ENCODE assay signal across 23 cellular contexts in the genomic region with DNA sequence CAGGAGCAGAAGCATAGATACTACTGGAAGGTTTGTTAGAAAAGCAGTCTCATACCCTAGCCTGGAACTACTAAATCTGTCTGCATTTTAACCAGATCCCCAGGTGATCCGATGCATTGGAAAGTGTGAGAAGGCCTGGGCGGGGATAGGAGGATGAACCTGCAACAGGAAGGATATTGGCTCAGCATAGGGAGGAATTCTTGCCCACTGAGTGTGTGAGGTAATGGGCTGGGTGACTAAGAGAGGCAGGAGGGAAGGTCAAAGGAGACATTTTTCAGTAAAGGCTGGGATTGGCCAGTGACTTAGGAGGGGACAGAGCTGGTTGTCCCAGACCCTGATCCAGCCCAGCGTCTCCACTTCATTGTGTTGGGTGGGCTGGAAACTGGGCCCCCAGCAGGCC.
DNase-seq lines count a peak whose midpoint lies in the region; ATAC-seq and TF ChIP-seq lines count a peak whose summit lies in the region.
"Had no signal": no experiment of that assay in that cellular context is flagged by ENCODE, and none has a peak within 500 bp of the region (broad histone marks: within the 10 kb centered on the region; RNA-seq: fewer than 3 reads in every experiment).

No MANE protein-coding gene starts in this region.

- H2BK5ac ChIP-seq in H9 (ENCODE audit: insufficient read length, low read length) = no peak overlapping the region

- no peak overlapping the region for H3K4me3 Mint-ChIP-seq in H9
- no peak overlapping the region for H3K4me3 Mint-ChIP-seq in stimulated activated memory B cell treated with anti-CD40 and anti-IgM and Interleukin-4, amounts not matched to agents 10 μg/mL and 1 μg/mL and 100 μg/mL, for 72 hours
- H3K4me3 Mint-ChIP-seq: CD4-positive, CD25-positive, alpha-beta regulatory T cell; central memory CD8-positive, alpha-beta T cell; stimulated activated naive B cell treated with anti-CD40 and anti-IgM and Interleukin-4, amounts not matched to agents 10 μg/mL and 1 μg/mL and 100 μg/mL, for 72 hours had no signal

- no peak overlapping the region for H3K4ac ChIP-seq in H9 (ENCODE audit: low read depth, low read length)

- no peaks in the 10 kb centered on the region for H3K36me3 ChIP-seq in effector memory CD4-positive, alpha-beta T cell (ENCODE audit: control insufficient read depth, insufficient read depth, low read length)
- H3K36me3 ChIP-seq: adrenal gland, left ventricle myocardium inferior, SJSA1 had no signal

- DNase-seq in 8988T (peak; percentile 29), H9 (no peak), SW480 (ENCODE audit: low spot score) (peak; percentile 14), glomerular visceral epithelial cell (ENCODE audit: extremely low spot score) (peak; percentile 27), NCI-H2196 (lab: John Stamatoyannopoulos, UW; ENCODE audit: unreplicated experiment) (no peak)
- DNase-seq in effector memory CD4-positive, alpha-beta T cell = no peak
- DNase-seq: activated CD4-positive, alpha-beta T cell treated with anti-CD3 and anti-CD28 coated beads for 4 hours; adrenal gland; CD4-positive, CD25-positive, alpha-beta regulatory T cell; effector CD8-positive, alpha-beta T cell; foreskin melanocyte; left ventricle myocardium inferior; NCI-H2029 treated with DMSO at 0.1 percent for 48 hours; NCI-H524; occipital lobe; right cardiac atrium; stimulated activated CD4-positive, alpha-beta T cell treated with anti-CD3 and anti-CD28 coated beads, Interleukin-15, amount 100 ng/mL, for 24 hours; stimulated activated naive B cell treated with anti-CD40 and anti-IgM and Interleukin-4, amounts not matched to agents 10 μg/mL and 1 μg/mL and 100 μg/mL, for 72 hours; T1000 had no signal

- H2BK120ac ChIP-seq in H9 (ENCODE audit: low read depth, low read length, poor library complexity, severe bottlenecking) = no peak overlapping the region

- H3K4me3 ChIP-seq in effector memory CD4-positive, alpha-beta T cell (ENCODE audit: insufficient read depth, low read depth, low read length, poor library complexity, severe bottlenecking) = no peak overlapping the region
- H3K4me3 ChIP-seq: adrenal gland, left ventricle myocardium inferior, SJSA1 had no signal

- H3K4me1 ChIP-seq in H9 (ENCODE audit: insufficient read depth, low read length) = 0 out of 2 replicates have a peak, but pooled peaks cover 1% of the 10 kb centered on the region
- H3K4me1 ChIP-seq in effector memory CD4-positive, alpha-beta T cell (ENCODE audit: control insufficient read depth, insufficient read depth, low read length, poor library complexity, severe bottlenecking) = no peaks in the 10 kb centered on the region
- H3K4me1 ChIP-seq: adrenal gland, left ventricle myocardium inferior had no signal

- H3T11ph ChIP-seq in H9 (ENCODE audit: low read length) = no peak overlapping the region

- H3K9me3 ChIP-seq in H9 (ENCODE audit: control insufficient read depth, low read depth, low read length) = no peaks in the 10 kb centered on the region
- H3K9me3 ChIP-seq in effector memory CD4-positive, alpha-beta T cell (ENCODE audit: control insufficient read depth, low read length) = no peaks in the 10 kb centered on the region
- H3K9me3 ChIP-seq: adrenal gland, left ventricle myocardium inferior, SJSA1 had no signal

- no peaks in the 10 kb centered on the region for H3K79me2 ChIP-seq in H9 (ENCODE audit: insufficient read depth, low read length)

- no peak overlapping the region for H4K5ac ChIP-seq in H9 (ENCODE audit: insufficient read length, low read depth, low read length)

- no peak overlapping the region for H2BK20ac ChIP-seq in H9 (ENCODE audit: low read depth, low read length, poor library complexity, severe bottlenecking)

- peaks cover 7% of the 10 kb centered on the region for H3K27me3 Mint-ChIP-seq in H9 (ENCODE audit: low read depth)
- no peaks in the 10 kb centered on the region for H3K27me3 Mint-ChIP-seq in stimulated activated memory B cell treated with anti-CD40 and anti-IgM and Interleukin-4, amounts not matched to agents 10 μg/mL and 1 μg/mL and 100 μg/mL, for 72 hours
- H3K27me3 Mint-ChIP-seq: CD4-positive, CD25-positive, alpha-beta regulatory T cell; stimulated activated naive B cell treated with anti-CD40 and anti-IgM and Interleukin-4, amounts not matched to agents 10 μg/mL and 1 μg/mL and 100 μg/mL, for 72 hours had no signal

- no peak overlapping the region for H3K4me2 ChIP-seq in H9 (ENCODE audit: insufficient read depth, insufficient read length, low read length)

- H2BK12ac ChIP-seq in H9 (ENCODE audit: insufficient read length, low read depth, low read length) = no peak overlapping the region

- no peaks in the 10 kb centered on the region; a peak in 1 of 4 replicates for H3K4me1 Mint-ChIP-seq in H9
- no peaks in the 10 kb centered on the region for H3K4me1 Mint-ChIP-seq in stimulated activated memory B cell treated with anti-CD40 and anti-IgM and Interleukin-4, amounts not matched to agents 10 μg/mL and 1 μg/mL and 100 μg/mL, for 72 hours
- H3K4me1 Mint-ChIP-seq: CD4-positive, CD25-positive, alpha-beta regulatory T cell; central memory CD8-positive, alpha-beta T cell; stimulated activated naive B cell treated with anti-CD40 and anti-IgM and Interleukin-4, amounts not matched to agents 10 μg/mL and 1 μg/mL and 100 μg/mL, for 72 hours had no signal

- ATAC-seq in stimulated activated memory B cell treated with anti-CD40 and anti-IgM and Interleukin-4, amounts not matched to agents 10 μg/mL and 1 μg/mL and 100 μg/mL, for 72 hours = no peak
- ATAC-seq in HG02763 (IDR thresholded peaks at IDR 0.05; ENCODE audit: unreplicated experiment) = no peak
- ATAC-seq: right cardiac atrium; stimulated activated naive B cell treated with anti-CD40 and anti-IgM and Interleukin-4, amounts not matched to agents 10 μg/mL and 1 μg/mL and 100 μg/mL, for 72 hours had no signal

- no peaks in the 10 kb centered on the region for H3K9me3 Mint-ChIP-seq in H9
- H3K9me3 Mint-ChIP-seq in stimulated activated memory B cell treated with anti-CD40 and anti-IgM and Interleukin-4, amounts not matched to agents 10 μg/mL and 1 μg/mL and 100 μg/mL, for 72 hours = no peaks in the 10 kb centered on the region
- H3K9me3 Mint-ChIP-seq: CD4-positive, CD25-positive, alpha-beta regulatory T cell; central memory CD8-positive, alpha-beta T cell; stimulated activated naive B cell treated with anti-CD40 and anti-IgM and Interleukin-4, amounts not matched to agents 10 μg/mL and 1 μg/mL and 100 μg/mL, for 72 hours had no signal

- H4K20me1 ChIP-seq in H9 (ENCODE audit: control insufficient read depth, insufficient read depth, insufficient read length) = no peaks in the 10 kb centered on the region

- no peak overlapping the region for H4K8ac ChIP-seq in H9 (replicated peaks; ENCODE audit: insufficient read length, low read depth, low read length)

- H3K27me3 ChIP-seq in H9 (ENCODE audit: insufficient read depth, low read length) = no peaks in the 10 kb centered on the region
- peaks cover 2% of the 10 kb centered on the region for H3K27me3 ChIP-seq in effector memory CD4-positive, alpha-beta T cell (replicated peaks; ENCODE audit: control insufficient read depth, insufficient read depth, low read length, poor library complexity, severe bottlenecking)
- H3K27me3 ChIP-seq: adrenal gland, SJSA1 had no signal

- WGBS in H9 (ENCODE audit: extremely low coverage, insufficient read length, low lambda C conversion rate) = no CpG with 5 or more reads among the region's 3 CpGs

- H3K9ac ChIP-seq in H9 (ENCODE audit: extremely low read depth, insufficient read length, low read length) = no peak overlapping the region

- no peak overlapping the region for H2BK15ac ChIP-seq in H9 (ENCODE audit: low read depth, low read length)

- H3K23ac ChIP-seq in H9 (ENCODE audit: insufficient read length, low read depth, low read length) = no peak overlapping the region

- TF ChIP-seq CTCF in H9 (conservative IDR thresholded peaks at IDR 0.05) = no peak

- H3K56ac ChIP-seq in H9 (ENCODE audit: insufficient read length, low read depth, low read length) = no peak overlapping the region

- no peak overlapping the region for H3K27ac ChIP-seq in H9 (ENCODE audit: insufficient read length, low read depth, low read length)
- H3K27ac ChIP-seq in effector memory CD4-positive, alpha-beta T cell (ENCODE audit: insufficient read depth, low read length, poor library complexity, severe bottlenecking) = no peak overlapping the region
- H3K27ac ChIP-seq: adrenal gland, left ventricle myocardium inferior, SJSA1 had no signal

- H3K79me1 ChIP-seq in H9 (ENCODE audit: insufficient read depth, low read depth, low read length, poor library complexity, severe bottlenecking) = no peaks in the 10 kb centered on the region

- no peak overlapping the region for H4K91ac ChIP-seq in H9 (ENCODE audit: insufficient read length, low read depth, low read length)

- H3K18ac ChIP-seq in H9 (ENCODE audit: insufficient read length, low read depth, low read length) = no peak overlapping the region

- no peaks in the 10 kb centered on the region for H3K23me2 ChIP-seq in H9 (ENCODE audit: insufficient read length, low read depth, low read length, poor library complexity, severe bottlenecking)

- no peak overlapping the region for H2AFZ ChIP-seq in H9 (ENCODE audit: low read length)

- H3K27ac Mint-ChIP-seq in H9 = peak overlapping the region in 2 of 3 experiments; percentile 42 to 78; a peak in 2 of 7 replicates
- H3K27ac Mint-ChIP-seq in stimulated activated memory B cell treated with anti-CD40 and anti-IgM and Interleukin-4, amounts not matched to agents 10 μg/mL and 1 μg/mL and 100 μg/mL, for 72 hours = no peak overlapping the region
- H3K27ac Mint-ChIP-seq: CD4-positive, CD25-positive, alpha-beta regulatory T cell; stimulated activated naive B cell treated with anti-CD40 and anti-IgM and Interleukin-4, amounts not matched to agents 10 μg/mL and 1 μg/mL and 100 μg/mL, for 72 hours had no signal

- no peak overlapping the region for H2AK5ac ChIP-seq in H9 (ENCODE audit: insufficient read length, low read length)

- no peaks in the 10 kb centered on the region for H3K36me3 Mint-ChIP-seq in H9 (ENCODE audit: insufficient read depth in 1 of 3, low read depth in 3 of 3)
- H3K36me3 Mint-ChIP-seq in stimulated activated memory B cell treated with anti-CD40 and anti-IgM and Interleukin-4, amounts not matched to agents 10 μg/mL and 1 μg/mL and 100 μg/mL, for 72 hours = no peaks in the 10 kb centered on the region
- H3K36me3 Mint-ChIP-seq: CD4-positive, CD25-positive, alpha-beta regulatory T cell; stimulated activated naive B cell treated with anti-CD40 and anti-IgM and Interleukin-4, amounts not matched to agents 10 μg/mL and 1 μg/mL and 100 μg/mL, for 72 hours had no signal

- H3K14ac ChIP-seq in H9 (ENCODE audit: insufficient read depth, low read length) = no peak overlapping the region

Comparison
In these comparisons a context has a peak if more than half of its experiments do, and no peak if none do; other contexts are left out.
1. DNase-seq: peak in 8988T (single experiment), SW480 (single experiment) and glomerular visceral epithelial cell (single experiment); none in H9 (single experiment), NCI-H2196 (single experiment) and effector memory CD4-positive, alpha-beta T cell (0 of 3).